In genomic region chr6:101486124-101486523, GRCh38 we compare ENCODE assay signal across 24 cellular contexts.
"Had no signal": no experiment of that assay in that cellular context is flagged by ENCODE, and none has a peak within 500 bp of the region (broad histone marks: within the 10 kb centered on the region; RNA-seq: fewer than 3 reads in every experiment).

No MANE protein-coding gene starts in this region.

- H3K27me3 Mint-ChIP-seq: activated CD4-positive, alpha-beta memory T cell treated with anti-CD3 and anti-CD28 coated beads, Interleukin-2, amount 10 ng/mL, durations not matched to agents 7 days and 5 days; activated CD4-positive, alpha-beta T cell treated with anti-CD3 and anti-CD28 coated beads for 36 hours; activated naive CD8-positive, alpha-beta T cell treated with anti-CD3 and anti-CD28 coated beads, Interleukin-2, amount 10 ng/mL, durations not matched to agents 7 days and 5 days; T-helper 17 cell had no signal

- ATAC-seq: activated CD4-positive, alpha-beta T cell treated with anti-CD3 and anti-CD28 coated beads for 36 hours; K562; PC-3; T-helper 17 cell had no signal

- H3K27me3 ChIP-seq: adrenal gland had no signal

- H3K27ac Mint-ChIP-seq: activated CD4-positive, alpha-beta memory T cell treated with anti-CD3 and anti-CD28 coated beads, Interleukin-2, amount 10 ng/mL, durations not matched to agents 7 days and 5 days; activated CD4-positive, alpha-beta T cell treated with anti-CD3 and anti-CD28 coated beads for 36 hours; activated naive CD8-positive, alpha-beta T cell treated with anti-CD3 and anti-CD28 coated beads, Interleukin-2, amount 10 ng/mL, durations not matched to agents 7 days and 5 days; activated T-helper 2 cell treated with anti-CD3 and anti-CD28 coated beads, Interferon-gamma antibody, Interleukin-2, Interleukin-4, amounts not matched to agents 10 μg/mL and 5 μg/mL and 100 μg/mL, durations not matched to agents 14 hours and 24 hours and 36 hours; T-helper 17 cell had no signal

- H3K4me3 Mint-ChIP-seq: activated CD4-positive, alpha-beta memory T cell treated with anti-CD3 and anti-CD28 coated beads, Interleukin-2, amount 10 ng/mL, durations not matched to agents 7 days and 5 days; activated CD4-positive, alpha-beta T cell treated with anti-CD3 and anti-CD28 coated beads for 36 hours; activated naive CD8-positive, alpha-beta T cell treated with anti-CD3 and anti-CD28 coated beads, Interleukin-2, amount 10 ng/mL, durations not matched to agents 7 days and 5 days; T-helper 17 cell had no signal

- H3K4me1 Mint-ChIP-seq: activated CD4-positive, alpha-beta memory T cell treated with anti-CD3 and anti-CD28 coated beads, Interleukin-2, amount 10 ng/mL, durations not matched to agents 7 days and 5 days; activated CD4-positive, alpha-beta T cell treated with anti-CD3 and anti-CD28 coated beads for 36 hours; activated naive CD8-positive, alpha-beta T cell treated with anti-CD3 and anti-CD28 coated beads, Interleukin-2, amount 10 ng/mL, durations not matched to agents 7 days and 5 days; T-helper 17 cell had no signal

- H3K9me3 ChIP-seq: adrenal gland had no signal

- DNase-seq: activated CD4-positive, alpha-beta memory T cell treated with anti-CD3 and anti-CD28 coated beads, Interleukin-2, amount 10 ng/mL, durations not matched to agents 7 days and 5 days; activated CD4-positive, alpha-beta T cell treated with anti-CD3 and anti-CD28 coated beads for 36 hours; activated CD4-positive, alpha-beta T cell treated with anti-CD3 and anti-CD28 coated beads, Interleukin-2, amount 50 U/mL, for 1 hour; activated gamma-delta T cell treated with Interleukin-2 at 50 U/mL for 16 hours; activated naive CD4-positive, alpha-beta T cell treated with anti-CD3 and anti-CD28 coated beads, Interleukin-2, amount 50 U/mL, for 16 hours; activated naive CD8-positive, alpha-beta T cell treated with anti-CD3 and anti-CD28 coated beads, Interleukin-2, amount 10 ng/mL, durations not matched to agents 7 days and 5 days; activated T-cell treated with anti-CD3 and anti-CD28 coated beads for 4 hours; activated T-cell treated with anti-CD3 and anti-CD28 coated beads, Interleukin-2, amount 50 U/mL, for 48 hours; adrenal gland; anterior cingulate cortex; cerebellar nuclear complex; Kasumi-1; NCI-H1048; NCI-H146; NCI-H187 treated with DMSO at 0.1 percent for 48 hours; NCI-H2081 treated with DMSO at 0.1 percent for 48 hours; NCI-H446; NCI-H526; PC-3; SHP77 treated with DMSO at 0.1 percent for 48 hours; T-helper 17 cell; T-helper 9 cell had no signal

- H3K4me1 ChIP-seq: adrenal gland had no signal

- H3K36me3 ChIP-seq: adrenal gland had no signal

- H3K27ac ChIP-seq: adrenal gland had no signal

- H3K4me3 ChIP-seq: adrenal gland, K562 had no signal

- H3K36me3 Mint-ChIP-seq: activated naive CD8-positive, alpha-beta T cell treated with anti-CD3 and anti-CD28 coated beads, Interleukin-2, amount 10 ng/mL, durations not matched to agents 7 days and 5 days had no signal

- H3K9me3 Mint-ChIP-seq: activated CD4-positive, alpha-beta memory T cell treated with anti-CD3 and anti-CD28 coated beads, Interleukin-2, amount 10 ng/mL, durations not matched to agents 7 days and 5 days; activated naive CD8-positive, alpha-beta T cell treated with anti-CD3 and anti-CD28 coated beads, Interleukin-2, amount 10 ng/mL, durations not matched to agents 7 days and 5 days; activated T-helper 2 cell treated with anti-CD3 and anti-CD28 coated beads, Interferon-gamma antibody, Interleukin-2, Interleukin-4, amounts not matched to agents 10 μg/mL and 5 μg/mL and 100 μg/mL, durations not matched to agents 14 hours and 24 hours and 36 hours had no signal
